ENCODE assay signal across 8 cellular contexts in the genomic region with DNA sequence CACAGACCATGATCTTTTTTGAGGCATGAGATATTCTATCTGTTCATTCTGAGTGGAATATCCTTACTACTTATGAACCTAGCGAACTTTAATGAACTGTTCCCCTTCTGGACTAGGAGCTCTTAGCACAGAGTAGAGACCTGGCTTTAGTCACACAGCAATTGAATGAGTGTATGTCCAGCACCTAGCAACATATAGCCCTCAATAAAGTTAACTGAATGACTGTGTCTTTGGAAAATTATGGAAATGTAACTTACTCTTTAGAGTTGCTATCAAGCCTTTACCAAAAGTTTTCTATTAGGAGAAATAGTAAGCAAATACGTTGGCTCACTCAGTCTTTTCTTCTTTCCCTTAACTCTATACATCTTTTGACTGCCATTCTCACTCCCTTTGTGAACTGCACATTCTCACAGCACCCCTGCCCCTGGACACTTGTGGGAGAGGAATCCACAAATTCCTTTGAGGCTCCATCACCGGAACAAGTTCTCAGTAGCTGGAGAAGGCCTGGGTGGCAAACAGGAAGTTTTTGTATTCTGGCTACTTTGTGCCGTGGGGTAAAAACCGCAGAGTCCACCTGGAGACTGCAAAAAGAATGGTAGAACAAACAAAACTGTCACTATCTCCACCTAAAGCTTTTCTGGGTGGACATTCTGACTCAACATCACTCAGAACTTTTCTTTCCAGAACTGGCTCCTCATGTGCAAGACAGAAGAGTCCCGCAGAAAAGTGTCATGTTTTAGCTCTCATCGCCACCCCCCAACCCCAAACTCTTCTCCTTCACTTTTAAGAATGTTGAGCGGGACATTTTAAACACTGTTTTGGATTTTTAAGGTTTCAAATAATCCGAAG. TPM values are rescaled to one million over a fixed set of nuclear protein-coding genes. Genes with fewer than 3 reads are reported as not detected.
A peak's percentile ranks its signal among the peaks of the same experiment; 100 is the strongest.
DNase-seq lines count a peak whose midpoint lies in the region; ATAC-seq lines count a peak whose summit lies in the region.

No MANE protein-coding gene starts in this region.

- H3K9ac ChIP-seq in adipocyte (ENCODE audit: low read length): peak overlapping the region; percentile 76

- peaks cover 11% of the 10 kb centered on the region for H3K36me3 ChIP-seq in adipocyte (ENCODE audit: control insufficient read depth, insufficient read depth, low read length, severe bottlenecking)

- no peaks in the 10 kb centered on the region for H3K27me3 ChIP-seq in adipocyte (replicated peaks; ENCODE audit: control insufficient read depth, insufficient read depth, low read length)

- no peaks in the 10 kb centered on the region for H3K9me3 ChIP-seq in adipocyte (ENCODE audit: control insufficient read depth, low read length)

- no peaks in the 10 kb centered on the region for H3K9me3 Mint-ChIP-seq in immature natural killer cell
- no peaks in the 10 kb centered on the region for H3K9me3 Mint-ChIP-seq in stimulated activated naive B cell treated with anti-CD40 and anti-IgM and Interleukin-4, amounts not matched to agents 10 μg/mL and 1 μg/mL and 100 μg/mL, for 72 hours

- H3K4me3 Mint-ChIP-seq in immature natural killer cell: peak overlapping the region; percentile 76 to 89 (median 88)
- peak overlapping the region; percentile 78 to 87 for H3K4me3 Mint-ChIP-seq in stimulated activated naive B cell treated with anti-CD40 and anti-IgM and Interleukin-4, amounts not matched to agents 10 μg/mL and 1 μg/mL and 100 μg/mL, for 72 hours

- peaks cover 0 to 3% (median 3%) of the 10 kb centered on the region in 3 donors for H3K36me3 Mint-ChIP-seq in immature natural killer cell
- peaks cover 2 to 7% of the 10 kb centered on the region in 2 donors for H3K36me3 Mint-ChIP-seq in stimulated activated naive B cell treated with anti-CD40 and anti-IgM and Interleukin-4, amounts not matched to agents 10 μg/mL and 1 μg/mL and 100 μg/mL, for 72 hours

- ATAC-seq in stimulated activated naive B cell treated with anti-CD40 and anti-IgM and Interleukin-4, amounts not matched to agents 10 μg/mL and 1 μg/mL and 100 μg/mL, for 72 hours (replicated peaks): no peak
- ATAC-seq in HG03521 (IDR thresholded peaks at IDR 0.05; ENCODE audit: unreplicated experiment): no peak

- H3K4me1 Mint-ChIP-seq in immature natural killer cell: peaks cover 34 to 42% of the 10 kb centered on the region in 2 donors
- peaks cover 14 to 20% of the 10 kb centered on the region in 2 donors for H3K4me1 Mint-ChIP-seq in stimulated activated naive B cell treated with anti-CD40 and anti-IgM and Interleukin-4, amounts not matched to agents 10 μg/mL and 1 μg/mL and 100 μg/mL, for 72 hours

- peak; percentile 57 for DNase-seq in ACHN
- peak; percentile 33 for DNase-seq in HK-2 (ENCODE audit: unreplicated experiment)
- DNase-seq in adipocyte (ENCODE audit: low read depth): peak; percentile 73
- peak in 2 of 3 donors; percentile 5 to 10 for DNase-seq in immature natural killer cell
- DNase-seq in stimulated activated naive B cell treated with anti-CD40 and anti-IgM and Interleukin-4, amounts not matched to agents 10 μg/mL and 1 μg/mL and 100 μg/mL, for 72 hours: no peak
- DNase-seq in NCI-H446 treated with DMSO at 0.1 percent for 48 hours (lab: John Stamatoyannopoulos, UW): no peak
- no peak for DNase-seq in NCI-H2171 (lab: John Stamatoyannopoulos, UW)

- peak overlapping the region; percentile 76 for H3K4me3 ChIP-seq in adipocyte (ENCODE audit: low read length)

- in situ Hi-C loops in ACHN (cut with HindIII; ENCODE audit: low pct_ligation_motif_present, low pct_unique_long_range_greater_than_20kb, low sequenced_read_pairs): no loop called here

- H3K27ac Mint-ChIP-seq in immature natural killer cell: peak overlapping the region; percentile 54 to 90 (median 84)
- peak overlapping the region; percentile 85 for H3K27ac Mint-ChIP-seq in stimulated activated naive B cell treated with anti-CD40 and anti-IgM and Interleukin-4, amounts not matched to agents 10 μg/mL and 1 μg/mL and 100 μg/mL, for 72 hours

- H3K4me1 ChIP-seq in adipocyte (ENCODE audit: control insufficient read depth, insufficient read depth, low read length): peaks cover 22% of the 10 kb centered on the region

- H3K27me3 Mint-ChIP-seq in immature natural killer cell (ENCODE audit: low read depth in 3 of 3): peaks cover 7 to 11% (median 7%) of the 10 kb centered on the region in 3 donors
- no peaks in the 10 kb centered on the region for H3K27me3 Mint-ChIP-seq in stimulated activated naive B cell treated with anti-CD40 and anti-IgM and Interleukin-4, amounts not matched to agents 10 μg/mL and 1 μg/mL and 100 μg/mL, for 72 hours

RNA-seq across cellular contexts. Expression of a gene that starts 1.1 kb away (rescaled TPM):
- polyA plus RNA-seq in immature natural killer cell: 100 to 1,000 TPM in 1 of 3 donors, 10 to 100 TPM in 2; 85.4 to 148 (median 96.2) TPM

Comparison
In these comparisons a context has a peak if more than half of its experiments do, and no peak if none do; other contexts are left out.
1. DNase-seq: peak in ACHN (single experiment), HK-2 (single experiment), adipocyte (single experiment) and immature natural killer cell (2 of 3); none in stimulated activated naive B cell treated with anti-CD40 and anti-IgM and Interleukin-4, amounts not matched to agents 10 μg/mL and 1 μg/mL and 100 μg/mL, for 72 hours (single experiment), NCI-H446 treated with DMSO at 0.1 percent for 48 hours (single experiment) and NCI-H2171 (single experiment).